8 cellular contexts compared by ENCODE assay signal in the genomic region with DNA sequence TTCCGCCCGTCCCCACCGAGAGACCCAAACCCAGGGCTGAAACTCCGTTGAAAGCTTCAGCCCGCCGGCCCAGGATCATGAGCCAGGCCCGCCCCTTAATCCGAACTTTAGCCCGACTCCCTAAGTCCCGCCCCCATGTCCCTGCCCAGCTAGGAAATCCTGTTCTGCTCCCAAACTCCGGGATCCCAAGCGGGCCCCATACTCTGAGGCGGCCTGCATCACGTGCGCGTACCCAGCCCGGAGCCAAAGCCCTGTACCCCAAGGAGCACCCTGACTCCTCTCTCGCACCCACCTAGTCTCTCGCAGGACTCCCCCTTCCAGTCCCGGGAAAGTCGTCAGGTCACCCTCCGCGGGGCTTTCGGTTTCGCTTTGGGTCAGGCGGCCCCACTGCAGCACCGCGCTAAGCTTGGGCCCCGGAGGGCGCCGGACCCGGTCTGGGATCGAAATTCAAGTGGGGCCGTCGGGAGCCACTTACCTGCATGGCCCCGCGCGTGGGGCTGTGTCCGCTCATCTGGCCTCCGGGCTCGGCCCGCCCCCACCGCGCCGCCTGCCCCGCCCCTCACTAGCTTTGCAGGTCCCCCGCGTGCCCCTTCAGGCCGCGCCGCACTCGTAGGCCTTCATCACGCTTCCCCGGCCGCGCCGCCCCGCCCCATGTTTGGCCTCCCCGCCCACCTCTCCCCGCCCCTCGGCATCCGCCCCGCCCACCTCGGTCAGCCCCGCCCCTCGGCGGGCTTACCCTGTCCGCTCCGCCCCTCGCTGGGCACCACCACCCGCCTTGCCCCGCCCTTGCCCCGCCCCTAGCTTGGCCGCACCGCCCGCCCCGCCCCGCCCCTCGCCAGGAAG. TPM values are rescaled to one million over a fixed set of nuclear protein-coding genes. Genes with fewer than 3 reads are reported as not detected.
DNase-seq lines count a peak whose midpoint lies in the region; TF ChIP-seq lines count a peak whose summit lies in the region.

DNPEP (minus strand) TSS at position 629 of the 843 bp plus-strand sequence; CDS start at position 511, 118 bp downstream.

- H3K27me3 ChIP-seq in MG63 = no peaks in the 10 kb centered on the region

- intact Hi-C loops in cardiac septum (cut with DNase I) = loop anchor here (5.0 kb wide), 2 partner anchors 105 to 210 kb away; partner anchors contain the start of genes CNPPD1 and RETREG2

- peaks cover 10% of the 10 kb centered on the region for H3K4me1 Mint-ChIP-seq in type B pancreatic cell (ENCODE audit: unreplicated experiment)

- peak; percentile 35 for TF ChIP-seq POLR2A in GM10847 (IDR thresholded peaks at IDR 0.05; ENCODE audit: extremely low read depth, insufficient read length)

- peak within 1 kb of the TSS; percentile 95 for H3K4me3 Mint-ChIP-seq in type B pancreatic cell

- no peaks in the 10 kb centered on the region for H3K9me3 Mint-ChIP-seq in type B pancreatic cell

- H3K4me3 ChIP-seq in MG63 = peak within 1 kb of the TSS; percentile 92

- peak within 1 kb of the TSS; percentile 91 for H3K27ac Mint-ChIP-seq in type B pancreatic cell

- H3K27me3 Mint-ChIP-seq in type B pancreatic cell = no peaks in the 10 kb centered on the region

- 0 to 1% (median 1%) methylated on average over 44 to 77 of the region's 79 CpGs for WGBS in adipose tissue, 3 donors

- H3K9me3 ChIP-seq in MG63 = no peaks in the 10 kb centered on the region

- H3K27ac ChIP-seq in adipose tissue (ENCODE audit: low read depth, low read length) = no peak within 1 kb of the TSS

- H3K36me3 ChIP-seq in MG63 = peaks cover 30% of the 10 kb centered on the region

- DNase-seq in HCEC 1CT = peak; percentile 88
- peak; percentile 84 for DNase-seq in MG63
- peak; percentile 93 for DNase-seq in T follicular helper cell (ENCODE audit: low read depth)
- peak; percentile 98 for DNase-seq in cardiac septum (ENCODE audit: low spot score)
- DNase-seq in pons (ENCODE audit: low spot score) = peak; percentile 89
- DNase-seq in type B pancreatic cell (ENCODE audit: extremely low spot score, unreplicated experiment) = peak; percentile 98

- H3K36me3 Mint-ChIP-seq in type B pancreatic cell = peaks cover 9% of the 10 kb centered on the region

- TF ChIP-seq CTCF in type B pancreatic cell (conservative IDR thresholded peaks at IDR 0.05) = no peak

RNA-seq across cellular contexts. Expression of gene DNPEP, which starts in this region (rescaled TPM):
- 56.4 and 73.1 TPM in 2 replicates for total RNA-seq in MG63 (2014; rRNA removed; shearing (Covaris generic); ENCODE audit: low replicate concordance)
- 100 to 1,000 TPM in 1 of 3 donors, 10 to 100 TPM in 2; 43.8 to 100 (median 95.8) TPM for polyA plus RNA-seq in adipose tissue
- total RNA-seq in cardiac septum (47.2 TPM), type B pancreatic cell (ENCODE audit: low replicate concordance) (54.1 and 56.1 TPM in 2 replicates)
